In the genomic region with DNA sequence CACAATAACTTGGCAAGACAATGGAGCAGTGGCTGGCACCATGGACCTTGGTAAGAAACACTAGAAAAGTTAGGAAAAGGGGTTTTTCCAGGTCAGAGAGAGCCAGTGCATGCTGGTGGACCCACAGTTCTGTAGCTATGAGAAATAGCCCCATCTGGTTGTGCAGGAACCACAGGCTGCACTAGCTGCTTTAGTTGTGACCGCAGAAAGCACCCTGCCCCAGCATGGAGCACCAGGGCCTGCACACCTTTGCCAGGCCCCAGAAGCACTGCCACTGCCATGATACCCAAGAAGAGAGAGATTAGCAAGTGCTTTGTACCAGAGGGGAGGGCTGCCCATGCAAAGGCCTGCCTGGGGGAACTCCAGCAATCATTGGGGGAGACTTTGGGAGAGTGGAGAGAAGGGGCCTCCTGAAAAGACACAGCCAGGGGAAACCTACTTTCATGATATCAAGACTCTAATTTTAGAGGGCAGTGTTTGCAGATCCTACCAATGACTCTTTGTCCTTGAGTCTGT, we compare ENCODE assay signal across 31 cellular contexts.
DNase-seq lines count a peak whose midpoint lies in the region; ATAC-seq and TF ChIP-seq lines count a peak whose summit lies in the region.
"Had no signal": no experiment of that assay in that cellular context is flagged by ENCODE, and none has a peak within 500 bp of the region (broad histone marks: within the 10 kb centered on the region; RNA-seq: fewer than 3 reads in every experiment).

No MANE protein-coding gene starts in this region.

- no peak for TF ChIP-seq RAD21 in neural cell (conservative IDR thresholded peaks at IDR 0.05)

- H3K4me1 Mint-ChIP-seq in chondrocyte (ENCODE audit: low read depth), result peaks cover 50% of the 10 kb centered on the region

- TF ChIP-seq CTCF in A673 (conservative IDR thresholded peaks at IDR 0.05; ENCODE audit: low read depth, low read length), result no peak
- TF ChIP-seq CTCF in chondrocyte (IDR thresholded peaks at IDR 0.05), result no peak
- no peak for TF ChIP-seq CTCF in neural cell (IDR thresholded peaks at IDR 0.05; ENCODE audit: poor library complexity, severe bottlenecking)

- H3K4me3 Mint-ChIP-seq in chondrocyte (ENCODE audit: unreplicated experiment), result no peak overlapping the region
- H3K4me3 Mint-ChIP-seq: activated CD8-positive, alpha-beta T cell treated with anti-CD3 and anti-CD28 coated beads, Interleukin-2, amount 10 ng/mL, durations not matched to agents 7 days and 5 days; CD4-positive, alpha-beta memory T cell; immature natural killer cell; natural killer cell; stimulated activated memory B cell treated with anti-CD40 and anti-IgM and Interleukin-4, amounts not matched to agents 10 μg/mL and 1 μg/mL and 100 μg/mL, for 72 hours; T-helper 17 cell had no signal

- H3K27me3 ChIP-seq in A673 (replicated peaks; ENCODE audit: insufficient read depth, low read depth, low read length, poor library complexity) (no peaks in the 10 kb centered on the region), HUES6 (ENCODE audit: control insufficient read depth, insufficient read depth, low read length) (no peaks in the 10 kb centered on the region), neural cell (ENCODE audit: insufficient read depth, low read depth, low read length) (no peaks in the 10 kb centered on the region)

- no peak for TF ChIP-seq EP300 in neural cell (conservative IDR thresholded peaks at IDR 0.05; ENCODE audit: poor library complexity, severe bottlenecking)

- no peaks in the 10 kb centered on the region for H3K9me2 ChIP-seq in neural cell (ENCODE audit: insufficient read depth, low read length)

- POLR2A ChIA-PET in A673 (lab: Charles Lee; ENCODE audit: low non-redundant PET), result no interaction called here

- H3K9ac ChIP-seq in HUES6 (ENCODE audit: low read length) (peak overlapping the region; percentile 64), neural cell (ENCODE audit: low read length) (peak overlapping the region; percentile 50)
- H3K9ac ChIP-seq: KMS-11 had no signal

- H3F3A ChIP-seq in neural cell (ENCODE audit: insufficient read depth, low read length, poor library complexity, severe bottlenecking), result no peaks in the 10 kb centered on the region

- ATAC-seq in Right ventricle myocardium superior (ENCODE audit: poor library complexity), result no peak
- no peak for ATAC-seq in GM19351 (IDR thresholded peaks at IDR 0.05; ENCODE audit: unreplicated experiment)
- ATAC-seq: activated CD8-positive, alpha-beta T cell treated with anti-CD3 and anti-CD28 coated beads, Interleukin-2, amount 10 ng/mL, durations not matched to agents 7 days and 5 days; activated naive CD4-positive, alpha-beta T cell treated with anti-CD3 and anti-CD28 coated beads, Interleukin-2, amount 50 U/mL, for 72 hours; gastroesophageal sphincter; left lobe of liver; natural killer cell; stimulated activated memory B cell treated with anti-CD40 and anti-IgM and Interleukin-4, amounts not matched to agents 10 μg/mL and 1 μg/mL and 100 μg/mL, for 72 hours; T-helper 17 cell had no signal

- peaks cover 3% of the 10 kb centered on the region for H3K79me2 ChIP-seq in neural cell (replicated peaks; ENCODE audit: insufficient read depth, low read length)
- H3K79me2 ChIP-seq: hepatocyte had no signal

- H3K27ac ChIP-seq in A673 (ENCODE audit: low read depth, low read length, poor library complexity, severe bottlenecking), result peak overlapping the region; percentile 60
- H3K27ac ChIP-seq in HUES6 (ENCODE audit: low read depth, low read length), result peak overlapping the region; percentile 49; the same call in 1 of the 2 replicates
- peak overlapping the region; percentile 79 for H3K27ac ChIP-seq in neural cell (ENCODE audit: low read length)
- H3K27ac ChIP-seq: esophagus squamous epithelium, gastroesophageal sphincter, KMS-11, pancreas, right atrium auricular region, spleen had no signal

- H3K4me3 ChIP-seq in A673 (ENCODE audit: low read depth, low read length, poor library complexity, severe bottlenecking) (no peak overlapping the region), HUES6 (ENCODE audit: low read depth, low read length) (no peak overlapping the region), neural cell (ENCODE audit: low read length) (peak overlapping the region; percentile 43)
- H3K4me3 ChIP-seq: esophagus squamous epithelium, gastroesophageal sphincter, hepatocyte, pancreas, right atrium auricular region, spleen had no signal

- no peaks in the 10 kb centered on the region for H4K20me1 ChIP-seq in neural cell (ENCODE audit: insufficient read depth)

- no peaks in the 10 kb centered on the region for H3K36me3 ChIP-seq in A673 (ENCODE audit: insufficient read depth, low read length, poor library complexity, severe bottlenecking)
- H3K36me3 ChIP-seq in HUES6 (ENCODE audit: control insufficient read depth, insufficient read depth, low read length), result no peaks in the 10 kb centered on the region; the same call in 1 of the 2 replicates
- no peaks in the 10 kb centered on the region for H3K36me3 ChIP-seq in neural cell (ENCODE audit: insufficient read depth, low read length)
- H3K36me3 ChIP-seq: esophagus squamous epithelium, gastroesophageal sphincter, pancreas, right atrium auricular region, spleen had no signal

- no TSS peak for BruUV-seq in A673 (replicated peaks; lab: Mats Ljungman, UMichigan)

- H3K4me1 ChIP-seq in A673 (ENCODE audit: insufficient read depth, low read length, poor library complexity, severe bottlenecking) (peaks cover 53% of the 10 kb centered on the region), HUES6 (ENCODE audit: control insufficient read depth, insufficient read depth, low read length) (peaks cover 48% of the 10 kb centered on the region)

- H3K9me3 ChIP-seq in A673 (ENCODE audit: low read depth, low read length, poor library complexity, severe bottlenecking) (no peaks in the 10 kb centered on the region), HUES6 (ENCODE audit: control insufficient read depth, insufficient read depth, low read depth, low read length) (peaks cover 19% of the 10 kb centered on the region), neural cell (ENCODE audit: low read length) (no peaks in the 10 kb centered on the region)
- H3K9me3 ChIP-seq: gastroesophageal sphincter, pancreas, right atrium auricular region, spleen had no signal

- DNase-seq in A673 (ENCODE audit: low spot score), result no peak
- no peak for DNase-seq in chondrocyte (ENCODE audit: low spot score)
- DNase-seq in epidermal melanocyte (ENCODE audit: insufficient read length, low spot score), result no peak
- DNase-seq in Right ventricle myocardium superior, result no peak
- DNase-seq in NCI-H1694 treated with DMSO at 0.1 percent for 48 hours (lab: John Stamatoyannopoulos, UW), result no peak
- DNase-seq: 8988T; activated CD4-positive, alpha-beta T cell treated with anti-CD3 and anti-CD28 coated beads for 1 hour; activated CD8-positive, alpha-beta T cell treated with anti-CD3 and anti-CD28 coated beads, Interleukin-2, amount 10 ng/mL, durations not matched to agents 7 days and 5 days; activated T-cell treated with anti-CD3 and anti-CD28 coated beads for 4 hours; aorta; CD4-positive, alpha-beta memory T cell; cortex of kidney; DMS 273 treated with DMSO at 0.1 percent for 48 hours; esophagus squamous epithelium; immature natural killer cell; natural killer cell; pancreas; spleen; stimulated activated CD4-positive, alpha-beta T cell treated with anti-CD3 and anti-CD28 coated beads, Interleukin-4, amount 100 ng/mL, for 1 hour; substantia nigra; T-helper 17 cell had no signal

- no peak overlapping the region for H2AFZ ChIP-seq in neural cell (ENCODE audit: low read depth, low read length)
- H2AFZ ChIP-seq: hepatocyte had no signal

- CTCF ChIA-PET in A673 (lab: Charles Lee), result interaction anchor here (0.6 to 1.1 kb wide), 2 partner anchors 31 to 57 kb away, joined by 3 to 4 read pairs; no protein-coding TSS in a partner anchor

- no peaks in the 10 kb centered on the region for H3K36me3 Mint-ChIP-seq in chondrocyte (ENCODE audit: low read depth)
- H3K36me3 Mint-ChIP-seq: natural killer cell had no signal

- intact Hi-C loops in A673 (cut with micrococcal nuclease; ENCODE audit: unreplicated experiment), result no loop called here
- intact Hi-C loops in Right ventricle myocardium superior (cut with DNase I), result no loop called here

- peak overlapping the region; percentile 42 for H3K4me2 ChIP-seq in neural cell (ENCODE audit: low read length)
- H3K4me2 ChIP-seq: hepatocyte, KMS-11 had no signal

- peak overlapping the region; percentile 70 for H3K27ac Mint-ChIP-seq in chondrocyte (ENCODE audit: unreplicated experiment)
- H3K27ac Mint-ChIP-seq: activated CD8-positive, alpha-beta T cell treated with anti-CD3 and anti-CD28 coated beads, Interleukin-2, amount 10 ng/mL, durations not matched to agents 7 days and 5 days; activated naive CD4-positive, alpha-beta T cell treated with anti-CD3 and anti-CD28 coated beads, Interleukin-2, amount 50 U/mL, for 72 hours; CD4-positive, alpha-beta memory T cell; immature natural killer cell; natural killer cell; stimulated activated memory B cell treated with anti-CD40 and anti-IgM and Interleukin-4, amounts not matched to agents 10 μg/mL and 1 μg/mL and 100 μg/mL, for 72 hours; T-helper 17 cell had no signal

- peaks cover 9% of the 10 kb centered on the region for H3K9me3 Mint-ChIP-seq in chondrocyte (ENCODE audit: low read depth)

- H3K27me3 Mint-ChIP-seq in chondrocyte (ENCODE audit: low read depth), result peaks cover 20% of the 10 kb centered on the region

TF ChIP-seq in neural cell, 6 proteins besides CTCF, POLR2A, EP300 and RAD21 (continues in another document):
- TF ChIP-seq EZH2 (IDR thresholded peaks at IDR 0.05; ENCODE audit: borderline replicate concordance, insufficient read depth, low read length, poor library complexity, severe bottlenecking), result no peak
- no peak for TF ChIP-seq POLR2AphosphoS5 (IDR thresholded peaks at IDR 0.05)
- TF ChIP-seq TAF1 (IDR thresholded peaks at IDR 0.05; ENCODE audit: low read depth), result no peak
- no peak for TF ChIP-seq MXI1 (conservative IDR thresholded peaks at IDR 0.05; ENCODE audit: poor library complexity, severe bottlenecking)
- no peak for TF ChIP-seq SMC3 (conservative IDR thresholded peaks at IDR 0.05; ENCODE audit: poor library complexity)
